In the genomic region with DNA sequence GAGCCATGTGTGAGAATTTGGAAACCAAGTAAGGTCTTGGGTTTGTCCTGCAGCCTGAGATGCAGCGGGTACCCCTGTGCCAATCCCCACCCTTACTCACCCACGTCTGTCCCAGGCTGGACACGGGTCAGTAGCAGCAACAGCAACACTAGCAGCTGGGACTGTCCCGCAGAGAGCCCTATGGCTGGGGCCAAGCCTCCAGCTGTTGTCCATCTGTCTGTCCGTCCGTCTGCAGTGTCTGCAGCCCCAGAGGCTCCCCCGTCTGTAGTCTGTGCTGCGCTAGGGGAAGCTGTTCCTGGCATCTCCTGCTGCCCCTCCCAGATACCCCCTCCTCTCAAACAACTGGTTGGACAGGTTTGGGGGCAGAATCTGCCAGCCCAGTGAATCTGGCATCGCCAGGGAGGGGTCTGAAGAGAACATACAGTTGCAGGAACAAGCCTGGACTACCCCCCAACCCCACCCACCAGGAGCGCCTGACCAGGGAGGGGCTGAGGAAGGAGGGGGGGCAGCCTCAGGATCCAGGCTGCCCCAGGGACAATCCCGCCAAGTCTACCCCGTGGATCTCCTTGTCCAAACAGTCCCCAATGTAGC, we compare ENCODE assay signal across 7 cellular contexts. TPM values are rescaled to one million over a fixed set of nuclear protein-coding genes. Genes with fewer than 3 reads are reported as not detected.
"Had no signal": no experiment of that assay in that cellular context is flagged by ENCODE, and none has a peak within 500 bp of the region (broad histone marks: within the 10 kb centered on the region; RNA-seq: fewer than 3 reads in every experiment).

No MANE protein-coding gene starts in this region.

RNA-seq across cellular contexts. Expression of a gene that starts 7.6 kb away (rescaled TPM):
- total RNA-seq: activated B cell treated with CpG ODN at 0.5 μM for 24 hours; activated CD4-positive, alpha-beta T cell treated with anti-CD3 and anti-CD28 coated beads, Interleukin-2, amount 10 ng/mL, durations not matched to agents 24 days and 14 days; activated T-helper 1 cell treated with anti-CD3 and anti-CD28 coated beads, Interleukin-12 subunit alpha, Interleukin-12 subunit beta, Interleukin-2, Interleukin-4 antibody, amounts not matched to agents 30 ng/mL and 10 ng/mL and 1 ng/mL, durations not matched to agents 14 hours and 24 hours and 36 hours; aorta; breast epithelium; IMR-90; M059J had no signal
- polyA plus RNA-seq: IMR-90 had no signal
